In the genomic region with DNA sequence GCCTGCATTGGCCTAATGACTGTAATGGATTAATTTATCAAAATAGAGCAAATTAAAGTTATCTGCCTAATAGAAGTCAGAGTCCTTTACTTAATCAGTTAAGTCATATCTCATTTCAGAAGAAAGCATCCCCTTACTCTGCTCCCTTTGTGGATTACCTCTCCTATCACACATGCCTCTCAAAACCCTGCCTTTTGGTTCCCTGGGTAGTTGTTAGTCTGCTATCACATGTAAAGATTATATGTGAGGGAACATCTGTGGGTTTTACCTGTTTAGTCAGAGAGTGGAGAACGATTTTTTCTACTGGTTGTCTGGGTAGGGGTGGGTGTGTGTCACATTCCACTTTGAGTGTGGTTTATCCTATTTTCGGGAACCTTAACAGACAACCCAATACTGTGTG, we compare ENCODE assay signal across 10 cellular contexts. TPM values are rescaled to one million over a fixed set of nuclear protein-coding genes. Genes with fewer than 3 reads are reported as not detected.
DNase-seq lines count a peak whose midpoint lies in the region; ATAC-seq, FAIRE-seq and TF ChIP-seq lines count a peak whose summit lies in the region.
"Had no signal": no experiment of that assay in that cellular context is flagged by ENCODE, and none has a peak within 500 bp of the region (broad histone marks: within the 10 kb centered on the region; RNA-seq: fewer than 3 reads in every experiment).

No MANE protein-coding gene starts in this region.

- DNase-seq in naive B cell, result no peak
- DNase-seq in amygdala (lab: John Stamatoyannopoulos, UW), result no peak
- DNase-seq in mucosa of gallbladder (ENCODE audit: low spot score), result no peak
- DNase-seq in kidney, result no peak
- no peak for DNase-seq in stimulated activated naive CD8-positive, alpha-beta T cell treated with anti-CD3 and anti-CD28 coated beads, Interleukin-15, amount 100 ng/mL, for 72 hours
- DNase-seq: activated CD4-positive, alpha-beta T cell treated with anti-CD3 and anti-CD28 coated beads for 4 hours; NCI-H226 had no signal

- peaks cover 49 to 74% (median 62%) of the 10 kb centered on the region in 3 donors for H3K4me1 Mint-ChIP-seq in naive B cell
- H3K4me1 Mint-ChIP-seq in stimulated activated naive CD8-positive, alpha-beta T cell treated with anti-CD3 and anti-CD28 coated beads, Interleukin-15, amount 100 ng/mL, for 72 hours, result peaks cover 43% of the 10 kb centered on the region

- TF ChIP-seq CTCF in kidney (IDR thresholded peaks at IDR 0.05; ENCODE audit: borderline replicate concordance, extremely low read depth, insufficient read depth), result no peak

- no peak overlapping the region for H3K4me3 ChIP-seq in kidney (ENCODE audit: low read length in 2 of 2)

- intact Hi-C loops in kidney (cut with DNase I), result no loop called here

- H3K4me3 Mint-ChIP-seq in naive B cell, result peak overlapping the region in 5 of 8 donors; percentile 1 to 52 (median 21)
- H3K4me3 Mint-ChIP-seq in stimulated activated naive CD8-positive, alpha-beta T cell treated with anti-CD3 and anti-CD28 coated beads, Interleukin-15, amount 100 ng/mL, for 72 hours, result no peak overlapping the region

- peak overlapping the region in 4 of 6 donors; percentile 26 to 62 (median 46) for H3K27ac Mint-ChIP-seq in naive B cell
- no peak overlapping the region for H3K27ac Mint-ChIP-seq in stimulated activated naive CD8-positive, alpha-beta T cell treated with anti-CD3 and anti-CD28 coated beads, Interleukin-15, amount 100 ng/mL, for 72 hours

- peaks cover 9 to 15% of the 10 kb centered on the region in 2 donors for H3K36me3 Mint-ChIP-seq in naive B cell

- H3K9me3 Mint-ChIP-seq in naive B cell, result peaks cover 0 to 13% (median 3%) of the 10 kb centered on the region in 7 donors
- peaks cover 13 to 25% of the 10 kb centered on the region in 2 donors for H3K9me3 Mint-ChIP-seq in stimulated activated naive CD8-positive, alpha-beta T cell treated with anti-CD3 and anti-CD28 coated beads, Interleukin-15, amount 100 ng/mL, for 72 hours

- ATAC-seq in GM18907 (IDR thresholded peaks at IDR 0.05; ENCODE audit: unreplicated experiment) (peak; percentile 61), GM21786 (IDR thresholded peaks at IDR 0.05; ENCODE audit: unreplicated experiment) (peak; percentile 38), HG03354 (IDR thresholded peaks at IDR 0.05; ENCODE audit: poor library complexity, severe bottlenecking, unreplicated experiment) (peak; percentile 41), naive B cell (ENCODE audit: low read depth in 2 of 2) (no peak)
- ATAC-seq in stimulated activated naive CD8-positive, alpha-beta T cell treated with anti-CD3 and anti-CD28 coated beads, Interleukin-15, amount 100 ng/mL, for 72 hours, result no peak

- no peaks in the 10 kb centered on the region for H3K36me3 ChIP-seq in kidney (ENCODE audit: control insufficient read depth in 1 of 2, insufficient read depth in 2 of 2, low read length in 2 of 2)

- no peaks in the 10 kb centered on the region for H3K27me3 Mint-ChIP-seq in naive B cell
- H3K27me3 Mint-ChIP-seq in stimulated activated naive CD8-positive, alpha-beta T cell treated with anti-CD3 and anti-CD28 coated beads, Interleukin-15, amount 100 ng/mL, for 72 hours, result no peaks in the 10 kb centered on the region

- no peak overlapping the region for H3K27ac ChIP-seq in kidney (ENCODE audit: low read depth in 2 of 2, low read length in 2 of 2)

- no peak overlapping the region for H3K9ac ChIP-seq in kidney (ENCODE audit: low read length in 2 of 2)

- peaks cover 3 to 13% of the 10 kb centered on the region in 2 donors for H3K4me1 ChIP-seq in kidney (ENCODE audit: control insufficient read depth in 1 of 2, insufficient read depth in 1 of 2, low read depth in 1 of 2, low read length in 2 of 2)

- no peak for FAIRE-seq in kidney (lab: Jason Lieb, UNC)

- H3K9me3 ChIP-seq in kidney (ENCODE audit: control insufficient read depth in 1 of 2, low read length in 2 of 2), result no peaks in the 10 kb centered on the region

RNA-seq across cellular contexts. Expression of a gene that starts 16.4 kb away (rescaled TPM):
- 100 to 1,000 TPM; 101 to 162 (median 121) TPM for polyA plus RNA-seq in naive B cell (ENCODE audit: low read depth in 6 of 6)
- 45.1 TPM for total RNA-seq in mucosa of gallbladder
- total RNA-seq in kidney, result 40.9 TPM
- 61.7 TPM for polyA plus RNA-seq in kidney (ENCODE audit: insufficient read depth, low read depth, low replicate concordance)

Comparison
In these comparisons a context has a peak if more than half of its experiments do, and no peak if none do; other contexts are left out.
1. ATAC-seq: peak in GM18907 (single experiment), GM21786 (single experiment) and HG03354 (single experiment); none in naive B cell (0 of 2) and stimulated activated naive CD8-positive, alpha-beta T cell treated with anti-CD3 and anti-CD28 coated beads, Interleukin-15, amount 100 ng/mL, for 72 hours (single experiment).
2. H3K27ac Mint-ChIP-seq: peak in naive B cell (4 of 6); none in stimulated activated naive CD8-positive, alpha-beta T cell treated with anti-CD3 and anti-CD28 coated beads, Interleukin-15, amount 100 ng/mL, for 72 hours (0 of 2).
3. H3K4me3 Mint-ChIP-seq: peak in naive B cell (5 of 8); none in stimulated activated naive CD8-positive, alpha-beta T cell treated with anti-CD3 and anti-CD28 coated beads, Interleukin-15, amount 100 ng/mL, for 72 hours (0 of 2).